In the genomic region with DNA sequence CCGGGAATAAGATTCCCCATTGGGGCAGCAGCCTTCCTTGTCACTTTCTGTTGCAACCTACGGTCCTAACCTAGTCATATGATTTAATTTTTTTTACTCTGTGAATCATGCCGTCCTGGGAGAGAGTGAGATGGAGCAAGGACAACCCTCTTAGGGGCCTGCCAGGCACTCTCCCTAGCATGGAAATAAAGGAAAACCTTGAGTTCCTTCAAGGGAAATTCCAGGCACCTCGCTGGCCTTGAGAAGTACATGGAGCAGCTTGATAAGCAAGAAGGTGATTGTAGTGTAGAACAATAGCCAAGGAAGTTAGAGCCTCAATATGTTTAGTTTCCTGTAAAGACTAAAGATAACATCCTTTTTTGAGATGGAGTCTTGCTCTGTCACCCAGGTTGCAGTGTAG, we compare ENCODE assay signal across 4 cellular contexts. TPM values are rescaled to one million over a fixed set of nuclear protein-coding genes. Genes with fewer than 3 reads are reported as not detected.
"Had no signal": no experiment of that assay in that cellular context is flagged by ENCODE, and none has a peak within 500 bp of the region (broad histone marks: within the 10 kb centered on the region; RNA-seq: fewer than 3 reads in every experiment).

No MANE protein-coding gene starts in this region.

RNA-seq across cellular contexts. Expression of a gene that starts 10.8 kb away (rescaled TPM):
- total RNA-seq: occipital lobe, osteocyte, stomach had no signal
- polyA plus RNA-seq: immature natural killer cell had no signal
